ENCODE assay signal across 10 cellular contexts in genomic region chr12:51369581-51369980, GRCh38. TPM values are rescaled to one million over a fixed set of nuclear protein-coding genes. Genes with fewer than 3 reads are reported as not detected.
DNase-seq lines count a peak whose midpoint lies in the region; ATAC-seq lines count a peak whose summit lies in the region.
"Had no signal": no experiment of that assay in that cellular context is flagged by ENCODE, and none has a peak within 500 bp of the region (broad histone marks: within the 10 kb centered on the region; RNA-seq: fewer than 3 reads in every experiment).

No MANE protein-coding gene starts in this region.

- H3K36me3 Mint-ChIP-seq in activated T-cell treated with anti-CD3 and anti-CD28 coated beads, Interleukin-2, amount 50 U/mL, for 24 hours (ENCODE audit: low read depth): peaks cover 48% of the 10 kb centered on the region
- H3K36me3 Mint-ChIP-seq in activated naive CD4-positive, alpha-beta T cell treated with anti-CD3 and anti-CD28 coated beads, Interleukin-2, amount 50 U/mL, for 72 hours: peaks cover 1 to 13% of the 10 kb centered on the region in 2 donors
- peaks cover 48% of the 10 kb centered on the region for H3K36me3 Mint-ChIP-seq in stimulated activated effector memory CD8-positive, alpha-beta T cell treated with anti-CD3 and anti-CD28 coated beads, Interleukin-12 subunit alpha, Interleukin-12 subunit beta, amount 100 ng/mL, for 72 hours

- no peak for ATAC-seq in activated naive CD4-positive, alpha-beta T cell treated with anti-CD3 and anti-CD28 coated beads, Interleukin-2, amount 50 U/mL, for 72 hours
- no peak for ATAC-seq in stimulated activated effector memory CD8-positive, alpha-beta T cell treated with anti-CD3 and anti-CD28 coated beads, Interleukin-12 subunit alpha, Interleukin-12 subunit beta, amount 100 ng/mL, for 72 hours

- peaks cover 53% of the 10 kb centered on the region for H3K4me1 Mint-ChIP-seq in activated T-cell treated with anti-CD3 and anti-CD28 coated beads, Interleukin-2, amount 50 U/mL, for 24 hours (ENCODE audit: low read depth)
- H3K4me1 Mint-ChIP-seq in stimulated activated effector memory CD8-positive, alpha-beta T cell treated with anti-CD3 and anti-CD28 coated beads, Interleukin-12 subunit alpha, Interleukin-12 subunit beta, amount 100 ng/mL, for 72 hours: peaks cover 50% of the 10 kb centered on the region

- H3K9me3 Mint-ChIP-seq in activated T-cell treated with anti-CD3 and anti-CD28 coated beads, Interleukin-2, amount 50 U/mL, for 24 hours: no peaks in the 10 kb centered on the region
- no peaks in the 10 kb centered on the region for H3K9me3 Mint-ChIP-seq in activated naive CD4-positive, alpha-beta T cell treated with anti-CD3 and anti-CD28 coated beads, Interleukin-2, amount 50 U/mL, for 72 hours
- H3K9me3 Mint-ChIP-seq in stimulated activated effector memory CD8-positive, alpha-beta T cell treated with anti-CD3 and anti-CD28 coated beads, Interleukin-12 subunit alpha, Interleukin-12 subunit beta, amount 100 ng/mL, for 72 hours: no peaks in the 10 kb centered on the region

- no peaks in the 10 kb centered on the region for H3K27me3 Mint-ChIP-seq in activated T-cell treated with anti-CD3 and anti-CD28 coated beads, Interleukin-2, amount 50 U/mL, for 24 hours

- no peak for DNase-seq in activated T-cell treated with anti-CD3 and anti-CD28 coated beads, Interleukin-2, amount 50 U/mL, for 24 hours
- no peak for DNase-seq in activated T-cell treated with anti-CD3 and anti-CD28 coated beads, Interleukin-2, amount 50 U/mL, for 1 hour
- no peak for DNase-seq in activated naive CD4-positive, alpha-beta T cell treated with anti-CD3 and anti-CD28 coated beads, Interleukin-2, amount 50 U/mL, for 72 hours (ENCODE audit: low spot score in 2 of 2)
- DNase-seq in stimulated activated effector memory CD8-positive, alpha-beta T cell treated with anti-CD3 and anti-CD28 coated beads, Interleukin-12 subunit alpha, Interleukin-12 subunit beta, amount 100 ng/mL, for 72 hours (ENCODE audit: low spot score in 2 of 2): no peak
- DNase-seq in NK-92 treated with Interleukin-12 subunit alpha and Interleukin-12 subunit beta, amount 100 ng/mL, for 24 hours (lab: John Stamatoyannopoulos, UW): no peak
- DNase-seq in GOT3 (lab: John Stamatoyannopoulos, UW): no peak

- peak overlapping the region; percentile 67 for H3K4me3 Mint-ChIP-seq in activated T-cell treated with anti-CD3 and anti-CD28 coated beads, Interleukin-2, amount 50 U/mL, for 24 hours
- H3K4me3 Mint-ChIP-seq in stimulated activated effector memory CD8-positive, alpha-beta T cell treated with anti-CD3 and anti-CD28 coated beads, Interleukin-12 subunit alpha, Interleukin-12 subunit beta, amount 100 ng/mL, for 72 hours: peak overlapping the region; percentile 60

- peak overlapping the region; percentile 91 for H3K27ac Mint-ChIP-seq in activated T-cell treated with anti-CD3 and anti-CD28 coated beads, Interleukin-2, amount 50 U/mL, for 24 hours
- H3K27ac Mint-ChIP-seq in activated naive CD4-positive, alpha-beta T cell treated with anti-CD3 and anti-CD28 coated beads, Interleukin-2, amount 50 U/mL, for 72 hours: peak overlapping the region; percentile 60 to 67
- H3K27ac Mint-ChIP-seq in stimulated activated effector memory CD8-positive, alpha-beta T cell treated with anti-CD3 and anti-CD28 coated beads, Interleukin-12 subunit alpha, Interleukin-12 subunit beta, amount 100 ng/mL, for 72 hours: peak overlapping the region; percentile 62

RNA-seq across cellular contexts. Expression of gene GALNT6, which starts 21.6 kb away (rescaled TPM):
- 1 to 10 TPM; 2.5 to 8.8 TPM for total RNA-seq in activated naive CD4-positive, alpha-beta T cell treated with anti-CD3 and anti-CD28 coated beads, Interleukin-2, amount 50 U/mL, for 72 hours

RNA-seq across cellular contexts. Expression of gene CELA1, which starts 23.1 kb away (rescaled TPM):
- total RNA-seq in activated naive CD4-positive, alpha-beta T cell treated with anti-CD3 and anti-CD28 coated beads, Interleukin-2, amount 50 U/mL, for 72 hours: not detected
- total RNA-seq: liver, prostate gland, RPMI7951, thyroid gland had no signal

RNA-seq across cellular contexts. Expression of gene BIN2, which starts 45.6 kb away (rescaled TPM):
- 10 to 100 TPM; 33.8 to 46.3 TPM for total RNA-seq in activated naive CD4-positive, alpha-beta T cell treated with anti-CD3 and anti-CD28 coated beads, Interleukin-2, amount 50 U/mL, for 72 hours
- total RNA-seq: RPMI7951 had no signal

RNA-seq across cellular contexts. Expression of gene SLC4A8, which starts 55.0 kb away (rescaled TPM):
- 10 to 100 TPM in 1 of 2 donors, 1 to 10 TPM in 1; 2.4 to 14.4 TPM for total RNA-seq in activated naive CD4-positive, alpha-beta T cell treated with anti-CD3 and anti-CD28 coated beads, Interleukin-2, amount 50 U/mL, for 72 hours
